ENCODE assay signal across 11 cellular contexts in genomic region chr1:115837762-115838421, GRCh38. TPM values are rescaled to one million over a fixed set of nuclear protein-coding genes. Genes with fewer than 3 reads are reported as not detected.
DNase-seq lines count a peak whose midpoint lies in the region; ATAC-seq, FAIRE-seq and TF ChIP-seq lines count a peak whose summit lies in the region.
"Had no signal": no experiment of that assay in that cellular context is flagged by ENCODE, and none has a peak within 500 bp of the region (broad histone marks: within the 10 kb centered on the region; RNA-seq: fewer than 3 reads in every experiment).

No MANE protein-coding gene starts in this region.

- H3K27ac ChIP-seq in astrocyte (ENCODE audit: low read depth, low read length) (no peak overlapping the region), sigmoid colon (no peak overlapping the region)

- no peaks in the 10 kb centered on the region for H3K36me3 Mint-ChIP-seq in activated CD8-positive, alpha-beta T cell treated with anti-CD3 and anti-CD28 coated beads for 36 hours (ENCODE audit: low read depth)
- no peaks in the 10 kb centered on the region for H3K36me3 Mint-ChIP-seq in activated CD8-positive, alpha-beta T cell treated with anti-CD3 and anti-CD28 coated beads, Interleukin-2, amount 10 ng/mL, durations not matched to agents 7 days and 5 days (ENCODE audit: low read depth)
- no peaks in the 10 kb centered on the region for H3K36me3 Mint-ChIP-seq in astrocyte (ENCODE audit: low read depth, unreplicated experiment)
- no peaks in the 10 kb centered on the region for H3K36me3 Mint-ChIP-seq in activated CD4-positive, alpha-beta memory T cell treated with anti-CD3 and anti-CD28 coated beads, Interleukin-2, amount 10 ng/mL, durations not matched to agents 7 days and 5 days (ENCODE audit: low read depth)

- no peaks in the 10 kb centered on the region for H4K20me1 ChIP-seq in astrocyte (ENCODE audit: insufficient read depth, low read length)

- H3K4me3 ChIP-seq in astrocyte (ENCODE audit: insufficient read depth, low read depth, low read length) (no peak overlapping the region), sigmoid colon (peak overlapping the region in 2 of 4 donors; percentile 32 to 39)

- H3K27me3 Mint-ChIP-seq in activated CD8-positive, alpha-beta T cell treated with anti-CD3 and anti-CD28 coated beads for 36 hours: peaks cover 46% of the 10 kb centered on the region
- peaks cover 56% of the 10 kb centered on the region for H3K27me3 Mint-ChIP-seq in activated CD8-positive, alpha-beta T cell treated with anti-CD3 and anti-CD28 coated beads, Interleukin-2, amount 10 ng/mL, durations not matched to agents 7 days and 5 days (ENCODE audit: low read depth)
- H3K27me3 Mint-ChIP-seq in astrocyte (ENCODE audit: low read depth, unreplicated experiment): peaks cover 40% of the 10 kb centered on the region
- H3K27me3 Mint-ChIP-seq in activated CD4-positive, alpha-beta memory T cell treated with anti-CD3 and anti-CD28 coated beads, Interleukin-2, amount 10 ng/mL, durations not matched to agents 7 days and 5 days: peaks cover 69% of the 10 kb centered on the region

- H3K9ac ChIP-seq in astrocyte (ENCODE audit: low read length): no peak overlapping the region

- H3K79me2 ChIP-seq in astrocyte (ENCODE audit: insufficient read depth, low read length): no peaks in the 10 kb centered on the region

- no peak for TF ChIP-seq POLR2A in sigmoid colon (IDR thresholded peaks at IDR 0.05)

- peak overlapping the region; percentile 55 for H2AFZ ChIP-seq in astrocyte (ENCODE audit: low read depth, low read length)

- H3K27me3 ChIP-seq in astrocyte (ENCODE audit: insufficient read depth, low read length) (peaks cover 77% of the 10 kb centered on the region), sigmoid colon (peaks cover 36 to 75% (median 47%) of the 10 kb centered on the region in 3 donors)

- TF ChIP-seq EP300 in sigmoid colon (IDR thresholded peaks at IDR 0.05): no peak

- H3K4me3 Mint-ChIP-seq in activated CD8-positive, alpha-beta T cell treated with anti-CD3 and anti-CD28 coated beads for 36 hours: no peak overlapping the region
- no peak overlapping the region for H3K4me3 Mint-ChIP-seq in activated CD8-positive, alpha-beta T cell treated with anti-CD3 and anti-CD28 coated beads, Interleukin-2, amount 10 ng/mL, durations not matched to agents 7 days and 5 days
- H3K4me3 Mint-ChIP-seq in astrocyte (ENCODE audit: unreplicated experiment): no peak overlapping the region
- no peak overlapping the region for H3K4me3 Mint-ChIP-seq in activated CD4-positive, alpha-beta memory T cell treated with anti-CD3 and anti-CD28 coated beads, Interleukin-2, amount 10 ng/mL, durations not matched to agents 7 days and 5 days

- H3K9me3 ChIP-seq in astrocyte (ENCODE audit: insufficient read depth, low read depth, low read length): no peaks in the 10 kb centered on the region
- no peaks in the 10 kb centered on the region for H3K9me3 ChIP-seq in sigmoid colon

- peak overlapping the region; percentile 74 for H3K4me2 ChIP-seq in astrocyte (ENCODE audit: low read length)

- H3K27ac Mint-ChIP-seq in activated CD8-positive, alpha-beta T cell treated with anti-CD3 and anti-CD28 coated beads for 36 hours: no peak overlapping the region
- H3K27ac Mint-ChIP-seq in activated CD8-positive, alpha-beta T cell treated with anti-CD3 and anti-CD28 coated beads, Interleukin-2, amount 10 ng/mL, durations not matched to agents 7 days and 5 days: no peak overlapping the region
- H3K27ac Mint-ChIP-seq in astrocyte (ENCODE audit: unreplicated experiment): no peak overlapping the region
- H3K27ac Mint-ChIP-seq in activated CD4-positive, alpha-beta memory T cell treated with anti-CD3 and anti-CD28 coated beads, Interleukin-2, amount 10 ng/mL, durations not matched to agents 7 days and 5 days: no peak overlapping the region

- no peak for ATAC-seq in activated CD8-positive, alpha-beta T cell treated with anti-CD3 and anti-CD28 coated beads for 36 hours
- ATAC-seq in activated CD8-positive, alpha-beta T cell treated with anti-CD3 and anti-CD28 coated beads, Interleukin-2, amount 10 ng/mL, durations not matched to agents 7 days and 5 days: no peak
- peak; percentile 40 for ATAC-seq in left colon

- POLR2A ChIA-PET in activated CD8-positive, alpha-beta T cell treated with anti-CD3 and anti-CD28 coated beads for 36 hours (lab: Charles Lee): no interaction called here
- POLR2A ChIA-PET in activated CD8-positive, alpha-beta T cell treated with anti-CD3 and anti-CD28 coated beads, Interleukin-2, amount 10 ng/mL, durations not matched to agents 7 days and 5 days (lab: Charles Lee): no interaction called here
- POLR2A ChIA-PET in activated CD4-positive, alpha-beta memory T cell treated with anti-CD3 and anti-CD28 coated beads, Interleukin-2, amount 10 ng/mL, durations not matched to agents 7 days and 5 days (lab: Charles Lee): no interaction called here

- H3K9me3 Mint-ChIP-seq in activated CD8-positive, alpha-beta T cell treated with anti-CD3 and anti-CD28 coated beads for 36 hours: no peaks in the 10 kb centered on the region
- H3K9me3 Mint-ChIP-seq in activated CD8-positive, alpha-beta T cell treated with anti-CD3 and anti-CD28 coated beads, Interleukin-2, amount 10 ng/mL, durations not matched to agents 7 days and 5 days (ENCODE audit: insufficient read depth): no peaks in the 10 kb centered on the region
- peaks cover 8% of the 10 kb centered on the region for H3K9me3 Mint-ChIP-seq in astrocyte (ENCODE audit: unreplicated experiment)
- no peaks in the 10 kb centered on the region for H3K9me3 Mint-ChIP-seq in activated CD4-positive, alpha-beta memory T cell treated with anti-CD3 and anti-CD28 coated beads, Interleukin-2, amount 10 ng/mL, durations not matched to agents 7 days and 5 days

- H3K4me1 Mint-ChIP-seq in activated CD8-positive, alpha-beta T cell treated with anti-CD3 and anti-CD28 coated beads for 36 hours (ENCODE audit: low read depth): peaks cover 6% of the 10 kb centered on the region
- peaks cover 3% of the 10 kb centered on the region for H3K4me1 Mint-ChIP-seq in activated CD8-positive, alpha-beta T cell treated with anti-CD3 and anti-CD28 coated beads, Interleukin-2, amount 10 ng/mL, durations not matched to agents 7 days and 5 days (ENCODE audit: low read depth)
- H3K4me1 Mint-ChIP-seq in astrocyte (ENCODE audit: low read depth, unreplicated experiment): peaks cover 4% of the 10 kb centered on the region
- H3K4me1 Mint-ChIP-seq in activated CD4-positive, alpha-beta memory T cell treated with anti-CD3 and anti-CD28 coated beads, Interleukin-2, amount 10 ng/mL, durations not matched to agents 7 days and 5 days: peaks cover 2% of the 10 kb centered on the region

- H3K36me3 ChIP-seq in astrocyte (ENCODE audit: insufficient read depth, low read length): no peaks in the 10 kb centered on the region
- no peaks in the 10 kb centered on the region for H3K36me3 ChIP-seq in sigmoid colon

- WGBS in sigmoid colon, 2 donors: 2 to 3% methylated on average over 78 of the region's 78 CpGs

- intact Hi-C loops in activated CD8-positive, alpha-beta T cell treated with anti-CD3 and anti-CD28 coated beads for 36 hours (cut with micrococcal nuclease): no loop called here
- intact Hi-C loops in left colon (cut with DNase I, micrococcal nuclease) (no loop called here), sigmoid colon (cut with DNase I) (no loop called here)

- H3K4me1 ChIP-seq in astrocyte (ENCODE audit: insufficient read depth, low read length) (peaks cover 8% of the 10 kb centered on the region), sigmoid colon (peaks cover 0 to 24% (median 23%) of the 10 kb centered on the region in 4 donors)

- FAIRE-seq in astrocyte (lab: Jason Lieb, UNC): no peak

- DNase-seq in activated CD8-positive, alpha-beta T cell treated with anti-CD3 and anti-CD28 coated beads for 36 hours: peak; percentile 1
- no peak for DNase-seq in activated CD8-positive, alpha-beta T cell treated with anti-CD3 and anti-CD28 coated beads, Interleukin-2, amount 10 ng/mL, durations not matched to agents 7 days and 5 days
- DNase-seq in astrocyte (ENCODE audit: low read depth): no peak
- no peak for DNase-seq in left colon
- DNase-seq in superior temporal gyrus (ENCODE audit: extremely low spot score): peak; percentile 38
- DNase-seq in sigmoid colon: no peak
- DNase-seq in activated CD4-positive, alpha-beta memory T cell treated with anti-CD3 and anti-CD28 coated beads, Interleukin-2, amount 10 ng/mL, durations not matched to agents 7 days and 5 days: no peak
- DNase-seq in NCI-H1105 treated with DMSO at 0.1 percent for 48 hours (lab: John Stamatoyannopoulos, UW): no peak
- DNase-seq: AML-193, occipital lobe had no signal

- CTCF ChIA-PET in activated CD8-positive, alpha-beta T cell treated with anti-CD3 and anti-CD28 coated beads for 36 hours (lab: Charles Lee): no interaction called here
- CTCF ChIA-PET in activated CD8-positive, alpha-beta T cell treated with anti-CD3 and anti-CD28 coated beads, Interleukin-2, amount 10 ng/mL, durations not matched to agents 7 days and 5 days (lab: Charles Lee): no interaction called here
- CTCF ChIA-PET in activated CD4-positive, alpha-beta memory T cell treated with anti-CD3 and anti-CD28 coated beads, Interleukin-2, amount 10 ng/mL, durations not matched to agents 7 days and 5 days (lab: Charles Lee): no interaction called here

- TF ChIP-seq CTCF in activated CD8-positive, alpha-beta T cell treated with anti-CD3 and anti-CD28 coated beads for 36 hours (IDR thresholded peaks at IDR 0.05): no peak
- TF ChIP-seq CTCF in astrocyte (IDR thresholded peaks at IDR 0.05; ENCODE audit: insufficient read depth, low read depth, low read length) (no peak), sigmoid colon (IDR thresholded peaks at IDR 0.05) (no peak)

RNA-seq across cellular contexts. Expression of gene NHLH2, which starts 3.0 kb away (rescaled TPM):
- not detected for total RNA-seq in activated CD8-positive, alpha-beta T cell treated with anti-CD3 and anti-CD28 coated beads for 36 hours
- total RNA-seq in activated CD8-positive, alpha-beta T cell treated with anti-CD3 and anti-CD28 coated beads, Interleukin-2, amount 10 ng/mL, durations not matched to agents 7 days and 5 days: not detected
- total RNA-seq in astrocyte: 0.18 TPM in 1 of 2 replicates, not detected in the other
- not detected for total RNA-seq in left colon
- under 1 TPM in 1 of 4 donors, not detected in 3; 0.28 TPM for total RNA-seq in sigmoid colon
- not detected for polyA plus RNA-seq in sigmoid colon
- not detected for total RNA-seq in activated CD4-positive, alpha-beta memory T cell treated with anti-CD3 and anti-CD28 coated beads, Interleukin-2, amount 10 ng/mL, durations not matched to agents 7 days and 5 days
- total RNA-seq: activated CD8-positive, alpha-beta memory T cell treated with anti-CD3 and anti-CD28 coated beads for 36 hours had no signal

Comparison
In these comparisons a context has a peak if more than half of its experiments do, and no peak if none do; other contexts are left out.
1. DNase-seq: peak in activated CD8-positive, alpha-beta T cell treated with anti-CD3 and anti-CD28 coated beads for 36 hours (single experiment) and superior temporal gyrus (single experiment); none in activated CD8-positive, alpha-beta T cell treated with anti-CD3 and anti-CD28 coated beads, Interleukin-2, amount 10 ng/mL, durations not matched to agents 7 days and 5 days (single experiment), astrocyte (single experiment), left colon (0 of 2), sigmoid colon (single experiment), activated CD4-positive, alpha-beta memory T cell treated with anti-CD3 and anti-CD28 coated beads, Interleukin-2, amount 10 ng/mL, durations not matched to agents 7 days and 5 days (single experiment) and NCI-H1105 treated with DMSO at 0.1 percent for 48 hours (single experiment).